8 cellular contexts compared by ENCODE assay signal in genomic region chr9:88991066-88992030, GRCh38. TPM values are rescaled to one million over a fixed set of nuclear protein-coding genes. Genes with fewer than 3 reads are reported as not detected.
DNase-seq lines count a peak whose midpoint lies in the region; ATAC-seq and TF ChIP-seq lines count a peak whose summit lies in the region.

Gene S1PR3 (plus strand): TSS chr9:88991468. CDS start chr9:89001201, 9,733 bp downstream.

- no peaks in the 10 kb centered on the region for H3K9me3 ChIP-seq in osteoblast (ENCODE audit: low read depth, low read length)

- H3K27me3 Mint-ChIP-seq in activated T-cell treated with anti-CD3 and anti-CD28 coated beads, Interleukin-2, amount 50 U/mL, for 24 hours, result peaks cover 79% of the 10 kb centered on the region

- TF ChIP-seq CTCF in osteoblast (IDR thresholded peaks at IDR 0.05; ENCODE audit: extremely low read depth, low read depth, low read length), result no peak

- H3K36me3 Mint-ChIP-seq in activated T-cell treated with anti-CD3 and anti-CD28 coated beads, Interleukin-2, amount 50 U/mL, for 24 hours (ENCODE audit: low read depth), result no peaks in the 10 kb centered on the region

- H3K4me3 Mint-ChIP-seq in activated T-cell treated with anti-CD3 and anti-CD28 coated beads, Interleukin-2, amount 50 U/mL, for 24 hours, result peak within 1 kb of the TSS; percentile 56

- peaks cover 4% of the 10 kb centered on the region for H3K36me3 ChIP-seq in osteoblast (ENCODE audit: insufficient read depth, low read length)

- no peak within 1 kb of the TSS for H3K27ac Mint-ChIP-seq in activated T-cell treated with anti-CD3 and anti-CD28 coated beads, Interleukin-2, amount 50 U/mL, for 24 hours

- peaks cover 26% of the 10 kb centered on the region for H3K79me2 ChIP-seq in osteoblast (ENCODE audit: insufficient read depth, low read length)

- H3K27ac ChIP-seq in osteoblast (ENCODE audit: low read depth, low read length), result peak within 1 kb of the TSS; percentile 28

- no peaks in the 10 kb centered on the region for H3K9me3 Mint-ChIP-seq in activated T-cell treated with anti-CD3 and anti-CD28 coated beads, Interleukin-2, amount 50 U/mL, for 24 hours

- no peak for ATAC-seq in GM21576 (IDR thresholded peaks at IDR 0.05; ENCODE audit: unreplicated experiment)
- ATAC-seq in HG02642 (IDR thresholded peaks at IDR 0.05; ENCODE audit: poor library complexity, unreplicated experiment), result no peak

- peak within 1 kb of the TSS; percentile 98 for H3K4me2 ChIP-seq in osteoblast (ENCODE audit: insufficient read depth, low read length)

- DNase-seq in NCI-H82 (lab: John Stamatoyannopoulos, UW), result peak; percentile 47
- no peak for DNase-seq in NCI-H82 treated with DMSO at 0.1 percent for 48 hours (lab: John Stamatoyannopoulos, UW; ENCODE audit: unreplicated experiment)
- peak; percentile 67 for DNase-seq in activated T-cell treated with anti-CD3 and anti-CD28 coated beads, Interleukin-2, amount 50 U/mL, for 24 hours
- DNase-seq in glomerular visceral epithelial cell (ENCODE audit: extremely low spot score), result peak; percentile 49
- peak; percentile 93 for DNase-seq in osteoblast (ENCODE audit: insufficient read length, low spot score, missing footprints)
- DNase-seq in GOT3 (lab: John Stamatoyannopoulos, UW), result no peak

- H3K27me3 ChIP-seq in osteoblast (ENCODE audit: insufficient read depth, low read length), result no peaks in the 10 kb centered on the region

- H3K4me3 ChIP-seq in osteoblast (ENCODE audit: insufficient read depth, low read length), result peak within 1 kb of the TSS; percentile 84

- peak within 1 kb of the TSS; percentile 82 for H2AFZ ChIP-seq in osteoblast (ENCODE audit: low read length)

- peaks cover 41% of the 10 kb centered on the region for H3K4me1 ChIP-seq in osteoblast (ENCODE audit: insufficient read depth, low read length)

- H3K4me1 Mint-ChIP-seq in activated T-cell treated with anti-CD3 and anti-CD28 coated beads, Interleukin-2, amount 50 U/mL, for 24 hours (ENCODE audit: low read depth), result peaks cover 29% of the 10 kb centered on the region

- peaks cover 3% of the 10 kb centered on the region for H4K20me1 ChIP-seq in osteoblast (ENCODE audit: insufficient read depth, low read length)

RNA-seq across cellular contexts. Expression of gene S1PR3, which starts in this region (rescaled TPM):
- 2.7 and 3.3 TPM in 2 replicates for total RNA-seq in osteoblast

Comparison
In these comparisons a context has a peak if more than half of its experiments do, and no peak if none do; other contexts are left out.
1. DNase-seq: peak in NCI-H82 (single experiment), activated T-cell treated with anti-CD3 and anti-CD28 coated beads, Interleukin-2, amount 50 U/mL, for 24 hours (single experiment), glomerular visceral epithelial cell (single experiment) and osteoblast (single experiment); none in NCI-H82 treated with DMSO at 0.1 percent for 48 hours (single experiment) and GOT3 (single experiment).